ENCODE assay signal across 23 cellular contexts in genomic region chr13:23990443-23990842, GRCh38.
"Had no signal": no experiment of that assay in that cellular context is flagged by ENCODE, and none has a peak within 500 bp of the region (broad histone marks: within the 10 kb centered on the region; RNA-seq: fewer than 3 reads in every experiment).

No MANE protein-coding gene starts in this region.

- ATAC-seq: activated CD8-positive, alpha-beta T cell treated with anti-CD3 and anti-CD28 coated beads for 36 hours; foreskin keratinocyte; left ventricle myocardium superior; natural killer cell treated with Interleukin-12 subunit alpha and Interleukin-12 subunit beta and Interleukin-15 and Interleukin-18, amount 100 ng/mL, for 72 hours; right cardiac atrium had no signal

- H3K4me1 ChIP-seq: foreskin keratinocyte had no signal

- H3K27ac Mint-ChIP-seq: activated CD4-positive, alpha-beta T cell treated with anti-CD3 and anti-CD28 coated beads, Interleukin-2, amount 10 ng/mL, durations not matched to agents 7 days and 5 days; activated CD8-positive, alpha-beta T cell treated with anti-CD3 and anti-CD28 coated beads for 36 hours; activated naive CD4-positive, alpha-beta T cell treated with anti-CD3 and anti-CD28 coated beads, Interleukin-2, amount 50 U/mL, for 24 hours; mesothelial cell of epicardium; natural killer cell treated with Interleukin-12 subunit alpha and Interleukin-12 subunit beta and Interleukin-15 and Interleukin-18, amount 100 ng/mL, for 72 hours; stimulated activated naive CD8-positive, alpha-beta T cell treated with anti-CD3 and anti-CD28 coated beads, Interleukin-15, Interleukin-2, amounts not matched to agents 100 ng/mL and 50 ng/mL, for 24 hours; T-helper 2 cell treated with Interferon-gamma antibody and Interleukin-4, amounts not matched to agents 5 μg/mL and 100 μg/mL, for 36 hours had no signal

- H3K9me3 Mint-ChIP-seq: activated CD4-positive, alpha-beta T cell treated with anti-CD3 and anti-CD28 coated beads, Interleukin-2, amount 10 ng/mL, durations not matched to agents 7 days and 5 days; activated CD8-positive, alpha-beta T cell treated with anti-CD3 and anti-CD28 coated beads for 36 hours; activated naive CD4-positive, alpha-beta T cell treated with anti-CD3 and anti-CD28 coated beads, Interleukin-2, amount 50 U/mL, for 24 hours; mesothelial cell of epicardium; natural killer cell treated with Interleukin-12 subunit alpha and Interleukin-12 subunit beta and Interleukin-15 and Interleukin-18, amount 100 ng/mL, for 72 hours; stimulated activated naive CD8-positive, alpha-beta T cell treated with anti-CD3 and anti-CD28 coated beads, Interleukin-15, Interleukin-2, amounts not matched to agents 100 ng/mL and 50 ng/mL, for 24 hours; T-helper 2 cell treated with Interferon-gamma antibody and Interleukin-4, amounts not matched to agents 5 μg/mL and 100 μg/mL, for 36 hours had no signal

- H3K27ac ChIP-seq: brain microvascular endothelial cell, foreskin keratinocyte, tibial artery, WERI-Rb-1 had no signal

- H3K36me3 ChIP-seq: brain microvascular endothelial cell, tibial artery, WERI-Rb-1 had no signal

- H3K4me3 Mint-ChIP-seq: activated CD4-positive, alpha-beta T cell treated with anti-CD3 and anti-CD28 coated beads, Interleukin-2, amount 10 ng/mL, durations not matched to agents 7 days and 5 days; activated CD8-positive, alpha-beta T cell treated with anti-CD3 and anti-CD28 coated beads for 36 hours; activated naive CD4-positive, alpha-beta T cell treated with anti-CD3 and anti-CD28 coated beads, Interleukin-2, amount 50 U/mL, for 24 hours; mesothelial cell of epicardium; natural killer cell treated with Interleukin-12 subunit alpha and Interleukin-12 subunit beta and Interleukin-15 and Interleukin-18, amount 100 ng/mL, for 72 hours; stimulated activated naive CD8-positive, alpha-beta T cell treated with anti-CD3 and anti-CD28 coated beads, Interleukin-15, Interleukin-2, amounts not matched to agents 100 ng/mL and 50 ng/mL, for 24 hours; T-helper 2 cell treated with Interferon-gamma antibody and Interleukin-4, amounts not matched to agents 5 μg/mL and 100 μg/mL, for 36 hours had no signal

- H3K36me3 Mint-ChIP-seq: activated naive CD4-positive, alpha-beta T cell treated with anti-CD3 and anti-CD28 coated beads, Interleukin-2, amount 50 U/mL, for 24 hours; mesothelial cell of epicardium; natural killer cell treated with Interleukin-12 subunit alpha and Interleukin-12 subunit beta and Interleukin-15 and Interleukin-18, amount 100 ng/mL, for 72 hours had no signal

- H3K4me1 Mint-ChIP-seq: activated naive CD4-positive, alpha-beta T cell treated with anti-CD3 and anti-CD28 coated beads, Interleukin-2, amount 50 U/mL, for 24 hours had no signal

- H3K9me3 ChIP-seq: tibial artery had no signal

- DNase-seq: activated CD4-positive, alpha-beta T cell treated with anti-CD3 and anti-CD28 coated beads, Interleukin-2, amount 10 ng/mL, durations not matched to agents 7 days and 5 days; activated CD4-positive, CD25-positive, alpha-beta regulatory T cell treated with anti-CD3 and anti-CD28 coated beads, Interleukin-2, amount 50 U/mL, for 72 hours; activated CD8-positive, alpha-beta T cell treated with anti-CD3 and anti-CD28 coated beads for 36 hours; activated gamma-delta T cell treated with Interleukin-2 at 50 U/mL for 16 hours; activated T-cell treated with anti-CD3 and anti-CD28 coated beads, Interleukin-2, amount 50 U/mL, for 1 hour; anterior cingulate cortex; brain microvascular endothelial cell; caudate nucleus; dermis blood vessel endothelial cell; effector memory CD4-positive, alpha-beta T cell; foreskin keratinocyte; hypothalamus; left ventricle myocardium superior; mammary epithelial cell; stimulated activated CD4-positive, alpha-beta T cell treated with anti-CD3 and anti-CD28 coated beads, Interleukin-12 subunit alpha, Interleukin-12 subunit beta, amount 100 ng/mL, for 4 hours; tibial artery; WERI-Rb-1 had no signal

- H3K4me3 ChIP-seq: tibial artery had no signal

- H3K27me3 ChIP-seq: brain microvascular endothelial cell, tibial artery had no signal
